In the genomic region with DNA sequence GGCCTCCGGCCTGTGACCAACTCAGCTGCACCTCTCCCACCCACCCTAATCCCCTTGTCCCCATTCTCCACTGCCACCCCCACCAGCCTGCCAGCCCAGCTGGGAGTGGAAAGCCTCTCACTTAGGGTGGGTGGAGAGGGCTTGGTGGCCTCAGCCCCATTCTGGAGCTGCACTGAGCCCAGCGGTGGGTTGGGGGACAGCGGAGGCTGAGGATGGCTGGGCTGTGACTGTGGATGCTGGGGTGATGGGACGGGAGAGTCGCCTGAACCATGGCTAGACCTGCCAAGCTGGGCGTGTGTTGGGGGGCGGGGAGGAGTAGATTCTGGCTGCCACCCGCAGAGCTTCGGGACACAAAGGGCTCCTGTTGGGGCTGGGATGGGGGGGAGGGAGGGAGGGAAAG, we compare ENCODE assay signal across 1 cellular context.
TF ChIP-seq lines count a peak whose summit lies in the region.

No MANE protein-coding gene starts in this region.

TF ChIP-seq in GM23338, 12 proteins besides CTCF, POLR2A, EP300 and RAD21:
- TF ChIP-seq ZNF114 (CRISPR knock-in tag; IDR thresholded peaks at IDR 0.05) (no peak), POLR2AphosphoS5 (IDR thresholded peaks at IDR 0.05; ENCODE audit: low read depth) (no peak), JUNB (IDR thresholded peaks at IDR 0.05; ENCODE audit: unreplicated experiment) (no peak)
TF ChIP-seq in GM23338: peak in this region for 0.
